ENCODE assay signal across 8 cellular contexts in the genomic region with DNA sequence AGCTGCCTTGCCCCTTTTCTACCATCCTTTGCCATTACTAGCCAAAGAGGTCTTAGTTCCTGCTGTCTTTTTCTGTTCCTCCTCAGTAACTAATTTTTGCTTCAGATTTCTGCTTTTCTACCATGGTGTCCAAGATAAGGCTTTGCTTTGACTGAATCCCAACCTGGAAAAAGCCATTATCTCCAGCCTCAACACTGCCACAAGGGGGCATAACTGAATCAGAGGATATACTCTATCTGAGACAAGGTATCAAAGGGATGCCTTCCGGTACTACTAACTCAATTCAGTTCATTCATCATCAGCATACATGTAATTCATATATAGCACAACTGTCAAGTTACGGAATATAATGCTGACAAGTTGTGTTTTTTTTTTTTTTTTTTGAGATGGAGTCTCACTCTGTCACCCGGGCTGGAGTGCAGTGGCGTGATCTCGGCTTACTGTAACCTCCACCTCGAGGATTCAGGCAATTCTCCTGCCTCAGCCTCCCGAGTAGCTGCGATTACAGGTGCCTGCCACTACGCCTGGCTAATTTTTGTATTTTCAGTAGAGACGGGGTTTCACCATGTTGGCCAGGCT. TPM values are rescaled to one million over a fixed set of nuclear protein-coding genes. Genes with fewer than 3 reads are reported as not detected.
A peak's percentile ranks its signal among the peaks of the same experiment; 100 is the strongest.
DNase-seq lines count a peak whose midpoint lies in the region; ATAC-seq and TF ChIP-seq lines count a peak whose summit lies in the region.

No MANE protein-coding gene starts in this region.

- no peak for TF ChIP-seq EP300 in gastroesophageal sphincter (IDR thresholded peaks at IDR 0.05)

- peak; percentile 7 to 32 for DNase-seq in NCI-H446 (lab: John Stamatoyannopoulos, UW)
- DNase-seq in NCI-H446 treated with DMSO at 0.1 percent for 48 hours (lab: John Stamatoyannopoulos, UW) = no peak
- DNase-seq in NCI-H1694 (lab: John Stamatoyannopoulos, UW) = peak; percentile 33
- DNase-seq in activated T-cell treated with anti-CD3 and anti-CD28 coated beads for 4 hours = peak; percentile 27
- DNase-seq in stimulated activated CD4-positive, alpha-beta T cell treated with anti-CD3 and anti-CD28 coated beads, Interleukin-12 subunit alpha, Interleukin-12 subunit beta, amount 100 ng/mL, for 4 hours = peak; percentile 6

- no peak for TF ChIP-seq POLR2A in gastroesophageal sphincter (IDR thresholded peaks at IDR 0.05)

- ATAC-seq in GM21423 (IDR thresholded peaks at IDR 0.05; ENCODE audit: unreplicated experiment) (peak; percentile 69), gastroesophageal sphincter (no peak), GM19467 (IDR thresholded peaks at IDR 0.05; ENCODE audit: unreplicated experiment) (no peak)

- H3K27ac ChIP-seq in gastroesophageal sphincter = no peak overlapping the region

- no peaks in the 10 kb centered on the region for H3K4me1 ChIP-seq in gastroesophageal sphincter

- peak; percentile 25 to 55 (median 47) for TF ChIP-seq CTCF in gastroesophageal sphincter (IDR thresholded peaks at IDR 0.05)

- H3K36me3 ChIP-seq in gastroesophageal sphincter = peaks cover 0 to 76% of the 10 kb centered on the region in 2 donors

- H3K9me3 ChIP-seq in gastroesophageal sphincter = no peaks in the 10 kb centered on the region

- H3K4me3 ChIP-seq in gastroesophageal sphincter = no peak overlapping the region

- no peaks in the 10 kb centered on the region for H3K27me3 ChIP-seq in gastroesophageal sphincter

- WGBS in gastroesophageal sphincter (ENCODE audit: low coverage in 1 of 2), 2 donors = 82% methylated on average over 8 to 9 of the region's 10 CpGs

RNA-seq across cellular contexts. Expression of a gene that starts 11.4 kb away (rescaled TPM):
- 1 to 10 TPM; 5.0 to 7.7 (median 6.5) TPM for total RNA-seq in gastroesophageal sphincter

RNA-seq across cellular contexts. Expression of a gene that starts 33.0 kb away (rescaled TPM):
- 10 to 100 TPM; 33.5 to 70.5 (median 53.8) TPM for total RNA-seq in gastroesophageal sphincter

RNA-seq across cellular contexts. Expression of a gene that starts 33.1 kb away (rescaled TPM):
- 10 to 100 TPM; 11.4 to 22.9 (median 14.4) TPM for total RNA-seq in gastroesophageal sphincter
